Comparison of ENCODE assay signal across 8 cellular contexts in genomic region chr5:72307968-72308852, GRCh38. TPM values are rescaled to one million over a fixed set of nuclear protein-coding genes. Genes with fewer than 3 reads are reported as not detected.
A peak's percentile ranks its signal among the peaks of the same experiment; 100 is the strongest.
DNase-seq lines count a peak whose midpoint lies in the region; ATAC-seq, FAIRE-seq and TF ChIP-seq lines count a peak whose summit lies in the region.

No MANE protein-coding gene starts in this region.

- peak; percentile 90 for DNase-seq in GM12891 (ENCODE audit: insufficient read length, low spot score)
- DNase-seq in NCI-H1417 (lab: John Stamatoyannopoulos, UW): peak; percentile 93 to 97 (median 96)
- DNase-seq in SW 1271 (lab: John Stamatoyannopoulos, UW): peak; percentile 93 to 96
- DNase-seq in heart left ventricle: peak; percentile 97 to 99 (median 99)
- peak; percentile 98 for DNase-seq in pons (ENCODE audit: low spot score)
- DNase-seq in type B pancreatic cell (ENCODE audit: extremely low spot score, unreplicated experiment): peak; percentile 97

- H3K9me3 Mint-ChIP-seq in type B pancreatic cell: no peaks in the 10 kb centered on the region

- TF ChIP-seq CTCF in heart left ventricle (IDR thresholded peaks at IDR 0.05) (peak; percentile 86 to 97 (median 93)), type B pancreatic cell (conservative IDR thresholded peaks at IDR 0.05) (peak; percentile 80)

- peaks cover 16% of the 10 kb centered on the region for H3K4me1 Mint-ChIP-seq in type B pancreatic cell (ENCODE audit: unreplicated experiment)

- H3K9me3 ChIP-seq in heart left ventricle: no peaks in the 10 kb centered on the region

- no peaks in the 10 kb centered on the region for H3K27me3 Mint-ChIP-seq in type B pancreatic cell

- peak overlapping the region; percentile 55 to 87 (median 70) for H3K4me3 ChIP-seq in heart left ventricle

- H3K4me3 Mint-ChIP-seq in type B pancreatic cell: peak overlapping the region; percentile 92

- peak overlapping the region; percentile 70 for H3K27ac ChIP-seq in adipose tissue (ENCODE audit: low read depth, low read length)
- H3K27ac ChIP-seq in heart left ventricle: peak overlapping the region; percentile 81 to 99 (median 94)

- WGBS in adipose tissue, 3 donors: 1 to 2% (median 1%) methylated on average over 73 to 76 of the region's 76 CpGs
- WGBS in heart left ventricle, 4 donors: 1 to 3% (median 1%) methylated on average over 41 to 76 of the region's 76 CpGs

- ATAC-seq in HG02798 (IDR thresholded peaks at IDR 0.05; ENCODE audit: poor library complexity, unreplicated experiment): peak; percentile 93
- ATAC-seq in heart left ventricle: peak; percentile 99

- H3K27ac Mint-ChIP-seq in type B pancreatic cell: peak overlapping the region; percentile 97

- peaks cover 19% of the 10 kb centered on the region for H3K36me3 Mint-ChIP-seq in type B pancreatic cell

- intact Hi-C loops in heart left ventricle (cut with DNase I): loop anchor here (2.0 to 10.0 kb wide), 10 partner anchors 93 to 529 kb away; no protein-coding TSS in a partner anchor

- H3K27me3 ChIP-seq in heart left ventricle: no peaks in the 10 kb centered on the region

- TF ChIP-seq POLR2A in GM12891 (IDR thresholded peaks at IDR 0.05; ENCODE audit: low read depth, low read length) (peak; percentile 99), heart left ventricle (IDR thresholded peaks at IDR 0.05) (peak; percentile 83 to 98)

- peaks cover 0 to 32% (median 7%) of the 10 kb centered on the region in 12 donors for H3K4me1 ChIP-seq in heart left ventricle

- H3K36me3 ChIP-seq in heart left ventricle: peaks cover 0 to 44% (median 34%) of the 10 kb centered on the region in 9 donors

- FAIRE-seq in GM12891 (lab: Jason Lieb, UNC): peak; percentile 99

TF ChIP-seq in GM12891, 5 proteins besides CTCF, POLR2A, EP300 and RAD21:
- TF ChIP-seq POU2F2 (IDR thresholded peaks at IDR 0.05; ENCODE audit: low read depth, low read length): peak; percentile 82
- peak; percentile 99 for TF ChIP-seq POLR2AphosphoS5 (IDR thresholded peaks at IDR 0.05; ENCODE audit: low read depth, low read length)
- no peak for TF ChIP-seq PAX5 (IDR thresholded peaks at IDR 0.05; ENCODE audit: insufficient read depth, low read length, severe bottlenecking)
- no peak for TF ChIP-seq SPI1 (IDR thresholded peaks at IDR 0.05; ENCODE audit: low read depth, low read length)
- TF ChIP-seq TAF1 (IDR thresholded peaks at IDR 0.05; ENCODE audit: low read depth, low read length): peak; percentile 87
TF ChIP-seq in GM12891: peak in this region for 3.

RNA-seq across cellular contexts. Expression of gene MRPS27, which starts 11.8 kb away (rescaled TPM):
- polyA plus RNA-seq in GM12891 (2012; ENCODE audit: low read depth, missing spikeins): 41.7 TPM
- polyA plus RNA-seq in adipose tissue (10 to 100 TPM; 17.5 to 32.1 (median 28.3) TPM), heart left ventricle (10 to 100 TPM; 31.9 to 63.6 TPM)
- total RNA-seq in heart left ventricle (10 to 100 TPM; 58.3 to 94.1 (median 74.4) TPM), type B pancreatic cell (ENCODE audit: low replicate concordance) (60.6 and 66.3 TPM in 2 replicates)

RNA-seq across cellular contexts. Expression of gene PTCD2, which starts 12.0 kb away (rescaled TPM):
- 5.2 TPM for polyA plus RNA-seq in GM12891 (2012; ENCODE audit: low read depth, missing spikeins)
- polyA plus RNA-seq in adipose tissue: 1 to 10 TPM; 1.9 to 5.7 (median 3.4) TPM
- 10 to 100 TPM in 8 of 9 donors, 1 to 10 TPM in 1; 7.3 to 21.5 (median 16.1) TPM for total RNA-seq in heart left ventricle
- polyA plus RNA-seq in heart left ventricle: 1 to 10 TPM; 5.3 to 6.7 TPM
- 8.5 and 12.1 TPM in 2 replicates for total RNA-seq in type B pancreatic cell (ENCODE audit: low replicate concordance)

Comparison
In these comparisons a context has a peak if more than half of its experiments do, and no peak if none do; other contexts are left out.
1. Peak in every context shown above with its lines: DNase-seq, ATAC-seq, H3K4me3 ChIP-seq and H3K27ac ChIP-seq.